14 cellular contexts compared by ENCODE assay signal in genomic region chr9:95065224-95065623, GRCh38.
DNase-seq lines count a peak whose midpoint lies in the region; ATAC-seq lines count a peak whose summit lies in the region.
"Had no signal": no experiment of that assay in that cellular context is flagged by ENCODE, and none has a peak within 500 bp of the region (broad histone marks: within the 10 kb centered on the region; RNA-seq: fewer than 3 reads in every experiment).

No MANE protein-coding gene starts in this region.

- H3K9me2 ChIP-seq in GM23248 (ENCODE audit: insufficient read depth): no peaks in the 10 kb centered on the region

- no peaks in the 10 kb centered on the region for H3K9me3 ChIP-seq in GM23248 (ENCODE audit: low read depth)
- no peaks in the 10 kb centered on the region for H3K9me3 ChIP-seq in duodenal mucosa (ENCODE audit: control insufficient read depth in 1 of 2, low read length in 2 of 2)
- H3K9me3 ChIP-seq in skeletal muscle satellite cell (replicated peaks; ENCODE audit: low read length): no peaks in the 10 kb centered on the region
- H3K9me3 ChIP-seq: SJSA1, spleen had no signal

- no peak overlapping the region for H2AFZ ChIP-seq in GM23248

- H3K4me1 ChIP-seq in GM23248 (ENCODE audit: insufficient read depth): peaks cover 35% of the 10 kb centered on the region
- peaks cover 26 to 57% of the 10 kb centered on the region in 2 donors for H3K4me1 ChIP-seq in duodenal mucosa (ENCODE audit: control insufficient read depth in 1 of 2, insufficient read depth in 2 of 2, low read length in 2 of 2)
- peaks cover 72% of the 10 kb centered on the region for H3K4me1 ChIP-seq in skeletal muscle satellite cell (ENCODE audit: control insufficient read depth, insufficient read depth, low read length)

- H3K4me3 ChIP-seq in GM23248 (no peak overlapping the region), duodenal mucosa (ENCODE audit: low read depth in 1 of 2, low read length in 2 of 2) (no peak overlapping the region), skeletal muscle satellite cell (ENCODE audit: low read length) (no peak overlapping the region)
- H3K4me3 ChIP-seq: SJSA1, spleen had no signal

- 54 to 71% methylated on average over 7 to 11 of the region's 11 CpGs for WGBS in GM23248 (ENCODE audit: low coverage in 1 of 2, low lambda C conversion rate in 2 of 2, missing lambda C conversion rate in 2 of 2), 2 experiments

- H3K9ac ChIP-seq in GM23248: 0 out of 2 replicates have a peak overlapping the region, but pooled peaks have one; percentile 10
- peak overlapping the region in 1 of 2 donors; percentile 8 for H3K9ac ChIP-seq in duodenal mucosa (ENCODE audit: low read depth in 1 of 2, low read length in 2 of 2)
- peak overlapping the region; percentile 18 for H3K9ac ChIP-seq in skeletal muscle satellite cell (ENCODE audit: low read depth, low read length)

- H3K36me3 ChIP-seq in GM23248 (ENCODE audit: low read depth) (peaks cover 77% of the 10 kb centered on the region), duodenal mucosa (ENCODE audit: control insufficient read depth in 1 of 2, insufficient read depth in 2 of 2, low read length in 2 of 2) (peaks cover 9 to 42% of the 10 kb centered on the region in 2 donors), skeletal muscle satellite cell (ENCODE audit: insufficient read depth, low read length) (peaks cover 90% of the 10 kb centered on the region)

- H3F3A ChIP-seq in GM23248 (ENCODE audit: insufficient read depth): peaks cover 76% of the 10 kb centered on the region

- ATAC-seq in left lobe of liver (peak; percentile 4), HG02870 (IDR thresholded peaks at IDR 0.05; ENCODE audit: unreplicated experiment) (no peak)
- ATAC-seq: activated naive CD8-positive, alpha-beta T cell treated with anti-CD3 and anti-CD28 coated beads, Interleukin-2, amount 50 U/mL, for 24 hours had no signal

- H3K27me3 ChIP-seq in GM23248 (replicated peaks; ENCODE audit: insufficient read depth) (no peaks in the 10 kb centered on the region), duodenal mucosa (ENCODE audit: control insufficient read depth in 1 of 2, insufficient read depth in 2 of 2, low read length in 2 of 2) (no peaks in the 10 kb centered on the region), skeletal muscle satellite cell (ENCODE audit: control insufficient read depth, insufficient read depth, low read length) (no peaks in the 10 kb centered on the region)
- H3K27me3 ChIP-seq: SJSA1, spleen had no signal

- peak overlapping the region; percentile 42 for H3K27ac ChIP-seq in GM23248
- peak overlapping the region; percentile 64 for H3K27ac ChIP-seq in duodenal mucosa (ENCODE audit: low read depth, low read length)
- H3K27ac ChIP-seq: SJSA1, WERI-Rb-1 had no signal

- in situ Hi-C loops in GM23248 (cut with MboI): no loop called here

- peak; percentile 45 for DNase-seq in GM23248
- DNase-seq in left lobe of liver (ENCODE audit: low spot score): no peak
- no peak for DNase-seq in NK-92 treated with Interleukin-12 subunit alpha and Interleukin-12 subunit beta, amount 100 ng/mL, for 24 hours (lab: John Stamatoyannopoulos, UW)
- DNase-seq in NCI-H2227 (lab: John Stamatoyannopoulos, UW; ENCODE audit: unreplicated experiment): no peak
- DNase-seq in mesenteric fat pad (ENCODE audit: low spot score): no peak
- DNase-seq: activated naive CD8-positive, alpha-beta T cell treated with anti-CD3 and anti-CD28 coated beads, Interleukin-2, amount 50 U/mL, for 24 hours; dermis blood vessel endothelial cell; NCI-H774; spleen; WERI-Rb-1 had no signal

- peaks cover 14% of the 10 kb centered on the region; the same call in 1 of the 2 replicates for H4K20me1 ChIP-seq in GM23248 (ENCODE audit: insufficient read depth)

- H3K79me2 ChIP-seq in GM23248 (ENCODE audit: insufficient read depth): peaks cover 100% of the 10 kb centered on the region

- H3K4me2 ChIP-seq in GM23248 (ENCODE audit: unreplicated experiment) (no peak overlapping the region), skeletal muscle satellite cell (ENCODE audit: low read length) (peak overlapping the region; percentile 10)
